Comparison of ENCODE assay signal across 8 cellular contexts in genomic region chr13:75760182-75760981, GRCh38.
DNase-seq lines count a peak whose midpoint lies in the region; ATAC-seq, FAIRE-seq and TF ChIP-seq lines count a peak whose summit lies in the region.

No MANE protein-coding gene starts in this region.

- H3K27ac ChIP-seq in kidney (ENCODE audit: low read depth in 2 of 2, low read length in 2 of 2): peak overlapping the region; percentile 33 to 55
- peak overlapping the region; percentile 73 to 86 for H3K27ac ChIP-seq in thoracic aorta

- H3K4me3 Mint-ChIP-seq in activated T-helper 2 cell treated with anti-CD3 and anti-CD28 coated beads, Interferon-gamma antibody, Interleukin-2, Interleukin-4, amounts not matched to agents 10 μg/mL and 5 μg/mL and 100 μg/mL, durations not matched to agents 14 hours and 24 hours and 36 hours (ENCODE audit: low read depth): peak overlapping the region; percentile 71
- H3K4me3 Mint-ChIP-seq in endothelial cell (ENCODE audit: unreplicated experiment): no peak overlapping the region

- peak; percentile 84 for DNase-seq in DMS153 (lab: John Stamatoyannopoulos, UW)
- DNase-seq in LNCaP clone FGC (ENCODE audit: low read depth): peak; percentile 41
- no peak for DNase-seq in activated T-helper 2 cell treated with anti-CD3 and anti-CD28 coated beads, Interferon-gamma antibody, Interleukin-2, Interleukin-4, amounts not matched to agents 10 μg/mL and 5 μg/mL and 100 μg/mL, durations not matched to agents 14 hours and 24 hours and 36 hours (ENCODE audit: low spot score)
- peak; percentile 33 for DNase-seq in kidney
- no peak for DNase-seq in thoracic aorta (ENCODE audit: low spot score)
- no peak for DNase-seq in endothelial cell (ENCODE audit: low spot score)
- no peak for DNase-seq in foreskin melanocyte

- H3K4me3 ChIP-seq in LNCaP clone FGC (ENCODE audit: low read depth, low read length) (peak overlapping the region; percentile 39), kidney (ENCODE audit: low read length in 2 of 2) (peak overlapping the region; percentile 48 to 63), thoracic aorta (peak overlapping the region; percentile 63)

- no peaks in the 10 kb centered on the region for H3K9me3 Mint-ChIP-seq in activated T-helper 2 cell treated with anti-CD3 and anti-CD28 coated beads, Interferon-gamma antibody, Interleukin-2, Interleukin-4, amounts not matched to agents 10 μg/mL and 5 μg/mL and 100 μg/mL, durations not matched to agents 14 hours and 24 hours and 36 hours
- H3K9me3 Mint-ChIP-seq in endothelial cell (ENCODE audit: unreplicated experiment): no peaks in the 10 kb centered on the region

- H3K9me3 ChIP-seq in kidney (ENCODE audit: control insufficient read depth in 1 of 2, low read length in 2 of 2) (no peaks in the 10 kb centered on the region), thoracic aorta (no peaks in the 10 kb centered on the region)

- peaks cover 10% of the 10 kb centered on the region for H3K36me3 Mint-ChIP-seq in activated T-helper 2 cell treated with anti-CD3 and anti-CD28 coated beads, Interferon-gamma antibody, Interleukin-2, Interleukin-4, amounts not matched to agents 10 μg/mL and 5 μg/mL and 100 μg/mL, durations not matched to agents 14 hours and 24 hours and 36 hours (ENCODE audit: low read depth)
- H3K36me3 Mint-ChIP-seq in endothelial cell (ENCODE audit: low read depth, unreplicated experiment): no peaks in the 10 kb centered on the region

- intact Hi-C loops in activated T-helper 2 cell treated with anti-CD3 and anti-CD28 coated beads, Interferon-gamma antibody, Interleukin-2, Interleukin-4, amounts not matched to agents 10 μg/mL and 5 μg/mL and 100 μg/mL, durations not matched to agents 14 hours and 24 hours and 36 hours (cut with micrococcal nuclease): loop anchor here (2.0 to 5.0 kb wide), 6 partner anchors 63 to 1127 kb away; partner anchors contain the start of gene KCTD12
- intact Hi-C loops in kidney (cut with DNase I): no loop called here

- peak overlapping the region; percentile 0 to 76 for H3K9ac ChIP-seq in kidney (ENCODE audit: low read length in 2 of 2)

- H3K4me1 ChIP-seq in kidney (ENCODE audit: control insufficient read depth in 1 of 2, insufficient read depth in 1 of 2, low read depth in 1 of 2, low read length in 2 of 2) (peaks cover 7 to 22% of the 10 kb centered on the region in 2 donors), thoracic aorta (ENCODE audit: control insufficient read depth in 1 of 2, low read depth in 2 of 2) (peaks cover 9 to 32% of the 10 kb centered on the region in 2 donors)

- no peaks in the 10 kb centered on the region for H3K27me3 ChIP-seq in thoracic aorta (replicated peaks; ENCODE audit: insufficient read depth)

- peak overlapping the region; percentile 63 for H3K27ac Mint-ChIP-seq in activated T-helper 2 cell treated with anti-CD3 and anti-CD28 coated beads, Interferon-gamma antibody, Interleukin-2, Interleukin-4, amounts not matched to agents 10 μg/mL and 5 μg/mL and 100 μg/mL, durations not matched to agents 14 hours and 24 hours and 36 hours
- no peak overlapping the region for H3K27ac Mint-ChIP-seq in endothelial cell (ENCODE audit: unreplicated experiment)

- peaks cover 66% of the 10 kb centered on the region for H3K4me1 Mint-ChIP-seq in activated T-helper 2 cell treated with anti-CD3 and anti-CD28 coated beads, Interferon-gamma antibody, Interleukin-2, Interleukin-4, amounts not matched to agents 10 μg/mL and 5 μg/mL and 100 μg/mL, durations not matched to agents 14 hours and 24 hours and 36 hours (ENCODE audit: low read depth)
- no peaks in the 10 kb centered on the region for H3K4me1 Mint-ChIP-seq in endothelial cell (ENCODE audit: unreplicated experiment)

- ATAC-seq in GM21423 (IDR thresholded peaks at IDR 0.05; ENCODE audit: unreplicated experiment): peak; percentile 56
- no peak for ATAC-seq in thoracic aorta (ENCODE audit: insufficient number of reproducible peaks, low FRiP score, low read depth)

- no peak for TF ChIP-seq CTCF in LNCaP clone FGC (IDR thresholded peaks at IDR 0.05; ENCODE audit: control insufficient read depth, extremely low read depth, insufficient read depth)
- peak; percentile 14 for TF ChIP-seq CTCF in kidney (IDR thresholded peaks at IDR 0.05; ENCODE audit: borderline replicate concordance, extremely low read depth, insufficient read depth)
- no peak for TF ChIP-seq CTCF in thoracic aorta (IDR thresholded peaks at IDR 0.05)
- TF ChIP-seq CTCF in endothelial cell (IDR thresholded peaks at IDR 0.05; ENCODE audit: unreplicated experiment): no peak

- no peaks in the 10 kb centered on the region for H3K27me3 Mint-ChIP-seq in activated T-helper 2 cell treated with anti-CD3 and anti-CD28 coated beads, Interferon-gamma antibody, Interleukin-2, Interleukin-4, amounts not matched to agents 10 μg/mL and 5 μg/mL and 100 μg/mL, durations not matched to agents 14 hours and 24 hours and 36 hours (ENCODE audit: low read depth)
- H3K27me3 Mint-ChIP-seq in endothelial cell (ENCODE audit: unreplicated experiment): peaks cover 3% of the 10 kb centered on the region

- no peak for FAIRE-seq in kidney (lab: Jason Lieb, UNC)

- H3K36me3 ChIP-seq in kidney (ENCODE audit: control insufficient read depth in 1 of 2, insufficient read depth in 2 of 2, low read length in 2 of 2) (no peaks in the 10 kb centered on the region), thoracic aorta (no peaks in the 10 kb centered on the region)

Comparison
In these comparisons a context has a peak if more than half of its experiments do, and no peak if none do; other contexts are left out.
1. DNase-seq: peak in DMS153 (single experiment), LNCaP clone FGC (single experiment) and kidney (single experiment); none in activated T-helper 2 cell treated with anti-CD3 and anti-CD28 coated beads, Interferon-gamma antibody, Interleukin-2, Interleukin-4, amounts not matched to agents 10 μg/mL and 5 μg/mL and 100 μg/mL, durations not matched to agents 14 hours and 24 hours and 36 hours (single experiment), thoracic aorta (single experiment), endothelial cell (single experiment) and foreskin melanocyte (single experiment).
2. Peak in every context shown above with its lines, with median percentiles within 50 percentile points of each other: H3K4me3 ChIP-seq.